ENCODE assay signal across 12 cellular contexts in the genomic region with DNA sequence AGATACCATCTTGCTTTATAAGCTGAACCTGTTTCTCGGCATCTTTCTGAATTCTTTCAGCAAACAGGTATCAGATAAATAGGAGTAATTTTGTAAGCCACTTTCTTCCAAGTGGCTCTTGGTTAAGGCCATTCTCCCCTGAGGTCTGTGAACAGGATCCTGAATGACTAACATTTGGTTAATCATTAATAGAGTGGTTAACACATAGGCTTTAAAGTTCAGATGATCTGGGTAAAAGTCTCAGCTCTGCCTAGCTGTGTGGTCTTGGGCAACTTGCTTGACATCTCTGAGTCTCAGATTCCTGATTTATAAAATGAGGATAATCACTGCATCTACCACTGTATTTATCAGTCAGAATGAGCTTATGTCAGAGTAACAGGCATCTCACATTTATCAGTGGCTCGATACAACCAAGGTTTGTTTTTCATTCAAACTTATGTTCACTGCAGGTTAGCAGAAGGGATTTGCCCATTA. TPM values are rescaled to one million over a fixed set of nuclear protein-coding genes. Genes with fewer than 3 reads are reported as not detected.
A peak's percentile ranks its signal among the peaks of the same experiment; 100 is the strongest.
DNase-seq lines count a peak whose midpoint lies in the region; ATAC-seq, FAIRE-seq and TF ChIP-seq lines count a peak whose summit lies in the region.
"Had no signal": no experiment of that assay in that cellular context is flagged by ENCODE, and none has a peak within 500 bp of the region (broad histone marks: within the 10 kb centered on the region; RNA-seq: fewer than 3 reads in every experiment).

No MANE protein-coding gene starts in this region.

- peak overlapping the region in 1 of 2 donors; percentile 48 for H3K27ac ChIP-seq in kidney (ENCODE audit: low read depth in 2 of 2, low read length in 2 of 2)
- no peak overlapping the region for H3K27ac ChIP-seq in mammary epithelial cell (ENCODE audit: insufficient read depth, low read depth, low read length)
- no peak overlapping the region for H3K27ac ChIP-seq in sigmoid colon

- no peaks in the 10 kb centered on the region for H3K79me2 ChIP-seq in mammary epithelial cell (ENCODE audit: insufficient read depth, low read length)

- H3K4me2 ChIP-seq in mammary epithelial cell (ENCODE audit: insufficient read depth, low read depth, low read length), result no peak overlapping the region

- 66% methylated on average over 2 of the region's 2 CpGs for WGBS in mammary epithelial cell (ENCODE audit: low coverage, missing lambda C conversion rate)
- 45 to 83% methylated on average over 2 of the region's 2 CpGs for WGBS in sigmoid colon, 2 donors

- TF ChIP-seq EP300 in sigmoid colon (IDR thresholded peaks at IDR 0.05), result no peak

- H3K9me3 ChIP-seq in kidney (ENCODE audit: control insufficient read depth in 1 of 2, low read length in 2 of 2), result no peaks in the 10 kb centered on the region
- H3K9me3 ChIP-seq in mammary epithelial cell (replicated peaks; ENCODE audit: insufficient read depth, low read length), result no peaks in the 10 kb centered on the region
- H3K9me3 ChIP-seq in sigmoid colon, result no peaks in the 10 kb centered on the region

- H3K27me3 ChIP-seq in mammary epithelial cell (ENCODE audit: insufficient read depth, low read length) (no peaks in the 10 kb centered on the region), sigmoid colon (no peaks in the 10 kb centered on the region)

- no peak overlapping the region for H2AFZ ChIP-seq in mammary epithelial cell (ENCODE audit: low read depth, low read length)

- H3K9ac ChIP-seq in kidney (ENCODE audit: low read length in 2 of 2) (no peak overlapping the region), mammary epithelial cell (ENCODE audit: insufficient read depth, low read length) (no peak overlapping the region)

- H4K20me1 ChIP-seq in mammary epithelial cell (ENCODE audit: insufficient read depth, low read length), result no peaks in the 10 kb centered on the region

- no TSS peak for BruUV-seq in mammary epithelial cell (replicated peaks; lab: Mats Ljungman, UMichigan)

- H3K4me1 ChIP-seq in kidney (ENCODE audit: control insufficient read depth in 1 of 2, insufficient read depth in 1 of 2, low read depth in 1 of 2, low read length in 2 of 2) (peaks cover 5 to 12% of the 10 kb centered on the region in 2 donors), mammary epithelial cell (ENCODE audit: insufficient read depth, low read length) (no peaks in the 10 kb centered on the region), sigmoid colon (peaks cover 0 to 27% (median 7%) of the 10 kb centered on the region in 4 donors)

- no peak for TF ChIP-seq POLR2A in sigmoid colon (IDR thresholded peaks at IDR 0.05)

- TF ChIP-seq CTCF in kidney (IDR thresholded peaks at IDR 0.05; ENCODE audit: borderline replicate concordance, extremely low read depth, insufficient read depth) (no peak), mammary epithelial cell (conservative IDR thresholded peaks at IDR 0.05 in 1 of 2, IDR thresholded peaks at IDR 0.05 in 1 of 2; ENCODE audit: extremely low read depth in 1 of 2, insufficient read depth in 1 of 2, low read depth in 1 of 2, low read length in 2 of 2) (no peak), sigmoid colon (IDR thresholded peaks at IDR 0.05) (no peak)

- peak; percentile 64 for FAIRE-seq in kidney (lab: Jason Lieb, UNC)
- FAIRE-seq: urothelium cell line had no signal

- intact Hi-C loops in kidney (cut with DNase I), result no loop called here
- intact Hi-C loops in mammary epithelial cell (cut with micrococcal nuclease), result no loop called here
- intact Hi-C loops in sigmoid colon (cut with DNase I), result no loop called here

- ATAC-seq in GM19467 (IDR thresholded peaks at IDR 0.05; ENCODE audit: unreplicated experiment), result peak; percentile 96
- peak; percentile 92 for ATAC-seq in HG03175 (IDR thresholded peaks at IDR 0.05; ENCODE audit: unreplicated experiment)

- dilution Hi-C loops in mammary epithelial cell (cut with HindIII; ENCODE audit: low sequenced_read_pairs), result no loop called here

- peak; percentile 80 for DNase-seq in ACHN
- no peak for DNase-seq in kidney
- DNase-seq in NCI-H2196 treated with DMSO at 0.1 percent for 48 hours (lab: John Stamatoyannopoulos, UW; ENCODE audit: unreplicated experiment), result no peak
- DNase-seq in SKM-1 (lab: John Stamatoyannopoulos, UW; ENCODE audit: unreplicated experiment), result no peak
- DNase-seq in mammary epithelial cell, result no peak
- DNase-seq in sigmoid colon, result no peak
- DNase-seq: effector memory CD4-positive, alpha-beta T cell; GOT3; stimulated activated CD8-positive, alpha-beta memory T cell treated with anti-CD3 and anti-CD28 coated beads, Interleukin-4, amount 100 ng/mL, for 48 hours had no signal

- H3K36me3 ChIP-seq in kidney (ENCODE audit: control insufficient read depth in 1 of 2, insufficient read depth in 2 of 2, low read length in 2 of 2) (no peaks in the 10 kb centered on the region), mammary epithelial cell (ENCODE audit: insufficient read depth, low read length) (no peaks in the 10 kb centered on the region), sigmoid colon (no peaks in the 10 kb centered on the region)

- in situ Hi-C loops in ACHN (cut with HindIII; ENCODE audit: low pct_ligation_motif_present, low pct_unique_long_range_greater_than_20kb, low sequenced_read_pairs) (no loop called here), mammary epithelial cell (cut with MboI; ENCODE audit: low sequenced_read_pairs in 2 of 2) (loop anchor here in 1 of 2 donors (25.0 kb wide), 1 partner anchor 353 kb away; no protein-coding TSS in a partner anchor)

- CTCF ChIA-PET in mammary epithelial cell (lab: Charles Lee; ENCODE audit: low non-redundant PET), result no interaction called here

- H3K4me3 ChIP-seq in kidney (ENCODE audit: low read length in 2 of 2) (peak overlapping the region in 1 of 2 donors; percentile 4), mammary epithelial cell (replicated peaks in 1 of 3; ENCODE audit: insufficient read depth in 1 of 3, low read depth in 2 of 3, low read length in 3 of 3) (no peak overlapping the region), sigmoid colon (no peak overlapping the region)

RNA-seq across cellular contexts. Expression of a gene that starts 44.4 kb away (rescaled TPM):
- 0.19 TPM for total RNA-seq in kidney
- polyA plus RNA-seq in kidney (ENCODE audit: insufficient read depth, low read depth, low replicate concordance), result not detected
- total RNA-seq in mammary epithelial cell, result not detected
- not detected for polyA plus RNA-seq in mammary epithelial cell
- not detected for polyA minus RNA-seq in mammary epithelial cell
- total RNA-seq in sigmoid colon, result under 1 TPM in 3 of 4 donors, not detected in 1; 0.16 to 0.55 (median 0.36) TPM
- polyA plus RNA-seq in sigmoid colon, result under 1 TPM in 1 of 3 donors, not detected in 2; 0.12 TPM
